Comparison of ENCODE assay signal across 1 cellular context in the genomic region with DNA sequence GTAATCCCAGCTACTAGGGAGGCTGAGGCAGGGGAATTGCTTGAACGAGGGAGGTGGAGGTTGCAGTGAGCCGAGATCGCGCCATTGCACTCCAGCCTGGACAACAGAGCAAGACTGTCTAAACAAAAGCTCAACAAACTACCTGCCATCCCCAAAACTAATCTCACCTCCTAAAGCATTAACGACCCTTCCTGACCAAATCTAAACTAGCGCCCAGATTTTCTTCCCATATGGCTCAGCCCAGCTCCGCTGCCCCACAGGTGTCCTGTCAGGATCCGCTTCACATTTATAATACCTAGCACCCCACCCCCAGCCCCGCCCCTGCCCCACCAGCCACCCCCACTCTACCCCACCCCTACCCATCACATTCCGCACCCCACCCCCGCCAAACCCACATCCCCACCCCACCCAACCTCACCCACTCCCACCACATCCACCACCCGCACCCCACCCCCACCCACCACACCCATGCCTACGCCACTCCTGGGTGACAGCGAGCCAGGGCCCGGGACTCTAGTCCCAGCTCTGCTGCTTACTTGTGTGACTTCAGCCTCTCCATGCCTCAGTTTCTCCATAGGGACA.
TF ChIP-seq lines count a peak whose summit lies in the region.

No MANE protein-coding gene starts in this region.

TF ChIP-seq in A549, 52 proteins besides CTCF, POLR2A, EP300 and RAD21 (continued from another document):
- no peak for TF ChIP-seq RARB (CRISPR knock-in tag; IDR thresholded peaks at IDR 0.05)
- TF ChIP-seq NFE2L2 (conservative IDR thresholded peaks at IDR 0.05; ENCODE audit: low read length): no peak
- no peak for TF ChIP-seq EHMT2 (IDR thresholded peaks at IDR 0.05; ENCODE audit: low read depth)
- no peak for TF ChIP-seq ESRRA (IDR thresholded peaks at IDR 0.05; ENCODE audit: borderline replicate concordance, low read length)
- TF ChIP-seq CBX8 (IDR thresholded peaks at IDR 0.05): no peak
